ENCODE assay signal across 15 cellular contexts in genomic region chr2:89850881-89851582, GRCh38.
DNase-seq lines count a peak whose midpoint lies in the region; ATAC-seq and TF ChIP-seq lines count a peak whose summit lies in the region.
"Had no signal": no experiment of that assay in that cellular context is flagged by ENCODE, and none has a peak within 500 bp of the region (broad histone marks: within the 10 kb centered on the region; RNA-seq: fewer than 3 reads in every experiment).

No MANE protein-coding gene starts in this region.

- H3K36me3 ChIP-seq in Karpas-422 (ENCODE audit: insufficient read depth, low read length), result no peaks in the 10 kb centered on the region
- H3K36me3 ChIP-seq in esophagus muscularis mucosa, result no peaks in the 10 kb centered on the region
- no peaks in the 10 kb centered on the region for H3K36me3 ChIP-seq in upper lobe of left lung

- TF ChIP-seq EP300 in esophagus muscularis mucosa (IDR thresholded peaks at IDR 0.05) (no peak), upper lobe of left lung (IDR thresholded peaks at IDR 0.05) (no peak)

- ATAC-seq in upper lobe of left lung (ENCODE audit: low FRiP score in 2 of 2), result peak; percentile 35 to 46
- no peak for ATAC-seq in stimulated activated effector memory CD8-positive, alpha-beta T cell treated with anti-CD3 and anti-CD28 coated beads, Interleukin-12 subunit alpha, Interleukin-12 subunit beta, amount 100 ng/mL, for 72 hours

- no peaks in the 10 kb centered on the region for H3K79me2 ChIP-seq in Karpas-422 (ENCODE audit: low read length)

- H3K9me3 ChIP-seq in Karpas-422 (ENCODE audit: low read length) (no peaks in the 10 kb centered on the region), esophagus muscularis mucosa (no peaks in the 10 kb centered on the region), upper lobe of left lung (no peaks in the 10 kb centered on the region)

- H3K27ac Mint-ChIP-seq in stimulated activated effector memory CD8-positive, alpha-beta T cell treated with anti-CD3 and anti-CD28 coated beads, Interleukin-12 subunit alpha, Interleukin-12 subunit beta, amount 100 ng/mL, for 72 hours, result no peak overlapping the region

- H3K9me3 Mint-ChIP-seq in stimulated activated effector memory CD8-positive, alpha-beta T cell treated with anti-CD3 and anti-CD28 coated beads, Interleukin-12 subunit alpha, Interleukin-12 subunit beta, amount 100 ng/mL, for 72 hours, result peaks cover 7% of the 10 kb centered on the region

- H3K36me3 Mint-ChIP-seq in stimulated activated effector memory CD8-positive, alpha-beta T cell treated with anti-CD3 and anti-CD28 coated beads, Interleukin-12 subunit alpha, Interleukin-12 subunit beta, amount 100 ng/mL, for 72 hours, result no peaks in the 10 kb centered on the region

- peak overlapping the region; percentile 15; the same call in 1 of the 2 replicates for H2AFZ ChIP-seq in Karpas-422 (ENCODE audit: low read length)
- H2AFZ ChIP-seq: GM23248 had no signal

- no peak for TF ChIP-seq POLR2A in esophagus muscularis mucosa (IDR thresholded peaks at IDR 0.05; ENCODE audit: low read depth)
- no peak for TF ChIP-seq POLR2A in upper lobe of left lung (IDR thresholded peaks at IDR 0.05)

- H4K20me1 ChIP-seq in Karpas-422 (ENCODE audit: insufficient read depth, low read depth, low read length), result no peaks in the 10 kb centered on the region

- intact Hi-C loops in esophagus muscularis mucosa (cut with DNase I), result no loop called here

- H3K4me1 Mint-ChIP-seq in stimulated activated effector memory CD8-positive, alpha-beta T cell treated with anti-CD3 and anti-CD28 coated beads, Interleukin-12 subunit alpha, Interleukin-12 subunit beta, amount 100 ng/mL, for 72 hours, result no peaks in the 10 kb centered on the region

- H3K9ac ChIP-seq in Karpas-422 (ENCODE audit: low read length), result peak overlapping the region; percentile 48
- H3K9ac ChIP-seq: GM23248 had no signal

- H3K4me3 ChIP-seq in Karpas-422 (ENCODE audit: low read length) (peak overlapping the region; percentile 50), esophagus muscularis mucosa (no peak overlapping the region), upper lobe of left lung (no peak overlapping the region)
- H3K4me3 ChIP-seq: GM23248 had no signal

- H3K9me2 ChIP-seq in Karpas-422 (replicated peaks; ENCODE audit: insufficient read depth, low read length), result no peaks in the 10 kb centered on the region

- peak; percentile 2 for DNase-seq in GM03348 (ENCODE audit: low spot score)
- DNase-seq in Karpas-422, result peak; percentile 64
- DNase-seq in esophagus muscularis mucosa (ENCODE audit: extremely low spot score), result peak; percentile 92
- no peak for DNase-seq in upper lobe of left lung
- no peak for DNase-seq in stimulated activated effector memory CD8-positive, alpha-beta T cell treated with anti-CD3 and anti-CD28 coated beads, Interleukin-12 subunit alpha, Interleukin-12 subunit beta, amount 100 ng/mL, for 72 hours (ENCODE audit: low spot score in 2 of 2)
- DNase-seq in NOMO-1 treated with DMSO at 0.1 percent for 48 hours (lab: John Stamatoyannopoulos, UW; ENCODE audit: unreplicated experiment), result no peak
- no peak for DNase-seq in HT-29 (ENCODE audit: low spot score)
- DNase-seq: GM23248, HCEC 1CT, NCI-H1105, NCI-H1694, NCI-H510A treated with DMSO at 0.1 percent for 48 hours, NCI-H774, SW 1271 had no signal

- H3K4me1 ChIP-seq in Karpas-422 (ENCODE audit: low read length) (peaks cover 42% of the 10 kb centered on the region), esophagus muscularis mucosa (no peaks in the 10 kb centered on the region), upper lobe of left lung (no peaks in the 10 kb centered on the region)

- WGBS in esophagus muscularis mucosa, result 73% methylated on average over 4 of the region's 4 CpGs
- WGBS in upper lobe of left lung, 2 donors, result 73 to 78% methylated on average over 4 of the region's 4 CpGs

- H3K4me2 ChIP-seq in Karpas-422 (ENCODE audit: low read depth, low read length, poor library complexity, severe bottlenecking), result peak overlapping the region; percentile 66

- H3K27me3 ChIP-seq in Karpas-422 (ENCODE audit: low read length) (no peaks in the 10 kb centered on the region), esophagus muscularis mucosa (peaks cover 0 to 25% (median 0%) of the 10 kb centered on the region in 4 donors), upper lobe of left lung (no peaks in the 10 kb centered on the region)

- TF ChIP-seq CTCF in esophagus muscularis mucosa (IDR thresholded peaks at IDR 0.05), result no peak
- TF ChIP-seq CTCF in upper lobe of left lung (IDR thresholded peaks at IDR 0.05), result no peak

- 0 out of 2 replicates have a peak overlapping the region, but pooled peaks have one; percentile 16 for H3K27ac ChIP-seq in Karpas-422 (ENCODE audit: low read length)
- H3K27ac ChIP-seq in esophagus muscularis mucosa (replicated peaks in 1 of 4), result no peak overlapping the region
- H3K27ac ChIP-seq in upper lobe of left lung, result no peak overlapping the region
- H3K27ac ChIP-seq: C4-2B, GM23248 had no signal

- no peak overlapping the region for H3K4me3 Mint-ChIP-seq in stimulated activated effector memory CD8-positive, alpha-beta T cell treated with anti-CD3 and anti-CD28 coated beads, Interleukin-12 subunit alpha, Interleukin-12 subunit beta, amount 100 ng/mL, for 72 hours

Comparison
In these comparisons a context has a peak if more than half of its experiments do, and no peak if none do; other contexts are left out.
1. DNase-seq: peak in GM03348 (single experiment), Karpas-422 (single experiment) and esophagus muscularis mucosa (single experiment); none in upper lobe of left lung (0 of 2), stimulated activated effector memory CD8-positive, alpha-beta T cell treated with anti-CD3 and anti-CD28 coated beads, Interleukin-12 subunit alpha, Interleukin-12 subunit beta, amount 100 ng/mL, for 72 hours (0 of 2), NOMO-1 treated with DMSO at 0.1 percent for 48 hours (single experiment) and HT-29 (single experiment).